13 cellular contexts compared by ENCODE assay signal in the genomic region with DNA sequence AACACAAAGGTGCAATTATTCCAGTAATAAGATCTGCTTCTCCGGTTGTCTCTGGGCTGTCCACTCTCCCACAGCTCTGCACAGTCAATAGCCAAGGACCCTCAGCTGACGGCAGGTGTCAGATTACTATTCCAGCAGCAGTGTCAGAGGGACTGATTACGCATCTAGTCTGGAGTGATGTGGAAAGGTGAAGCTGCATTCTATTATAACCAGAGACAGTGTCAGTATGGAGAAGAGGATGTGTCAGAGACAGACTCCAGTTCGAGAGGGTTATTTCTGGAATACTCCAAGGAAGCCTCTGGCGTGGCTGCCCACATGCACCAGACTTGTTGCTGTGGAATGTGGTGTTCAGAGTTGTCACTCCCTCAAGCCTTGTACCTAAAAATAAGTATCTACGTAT.
A peak's percentile ranks its signal among the peaks of the same experiment; 100 is the strongest.
DNase-seq lines count a peak whose midpoint lies in the region; ATAC-seq lines count a peak whose summit lies in the region.
"Had no signal": no experiment of that assay in that cellular context is flagged by ENCODE, and none has a peak within 500 bp of the region (broad histone marks: within the 10 kb centered on the region; RNA-seq: fewer than 3 reads in every experiment).

No MANE protein-coding gene starts in this region.

- no peak for ATAC-seq in HG02973 (IDR thresholded peaks at IDR 0.05; ENCODE audit: unreplicated experiment)
- ATAC-seq: foreskin keratinocyte had no signal

- DNase-seq in COLO668 (lab: John Stamatoyannopoulos, UW; ENCODE audit: unreplicated experiment) (peak; percentile 37), NCI-H187 (lab: John Stamatoyannopoulos, UW) (peak; percentile 26 to 68), astrocyte of the hippocampus (ENCODE audit: low read depth, low spot score) (peak; percentile 51), left kidney (ENCODE audit: low read depth, low spot score) (peak; percentile 94), NCI-H2196 (lab: John Stamatoyannopoulos, UW; ENCODE audit: unreplicated experiment) (no peak), dedifferentiated amniotic fluid mesenchymal stem cell (ENCODE audit: extremely low spot score) (no peak), GM19240 (ENCODE audit: insufficient read length, low spot score) (no peak)
- DNase-seq: Caco-2, cerebellar nuclear complex, foreskin keratinocyte, mammary epithelial cell, sigmoid colon had no signal

Comparison
In these comparisons a context has a peak if more than half of its experiments do, and no peak if none do; other contexts are left out.
1. DNase-seq: peak in COLO668 (single experiment), NCI-H187 (2 of 2), astrocyte of the hippocampus (single experiment) and left kidney (single experiment); none in NCI-H2196 (single experiment), dedifferentiated amniotic fluid mesenchymal stem cell (single experiment) and GM19240 (single experiment).